29 cellular contexts compared by ENCODE assay signal in the genomic region with DNA sequence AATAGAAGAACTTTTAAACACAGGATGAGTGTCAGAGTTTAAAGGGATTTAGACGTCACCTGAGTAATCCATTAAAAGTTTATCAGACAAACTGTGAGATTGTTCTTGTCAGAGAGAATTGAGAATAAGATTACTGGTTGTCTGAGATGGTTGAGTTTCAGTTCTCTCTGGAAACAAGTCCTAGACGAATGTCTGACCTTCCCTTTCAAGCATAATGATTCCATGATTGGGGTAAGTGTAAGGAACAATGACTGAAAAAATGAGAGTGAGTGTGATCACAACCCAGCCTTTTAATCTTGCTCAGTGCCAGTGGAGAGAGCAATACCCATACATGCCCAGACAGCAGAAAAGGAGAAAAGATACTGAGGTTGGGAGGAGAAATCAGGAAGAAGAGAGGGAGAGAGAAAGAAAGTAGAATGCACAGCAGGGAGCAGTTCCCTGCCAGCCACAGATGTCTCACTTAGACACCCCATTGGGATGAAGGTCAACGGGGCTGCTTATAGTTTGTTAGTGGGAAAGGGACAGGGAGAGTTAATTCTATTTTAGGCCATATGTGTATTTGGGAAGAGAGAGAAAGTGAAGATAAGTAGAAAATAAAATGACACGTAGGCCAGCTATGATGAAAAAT.
"Had no signal": no experiment of that assay in that cellular context is flagged by ENCODE, and none has a peak within 500 bp of the region (broad histone marks: within the 10 kb centered on the region; RNA-seq: fewer than 3 reads in every experiment).

No MANE protein-coding gene starts in this region.

- H3K27ac ChIP-seq: adrenal gland, heart left ventricle, parathyroid adenoma, psoas muscle, sigmoid colon, transverse colon had no signal

- ATAC-seq: esophagus mucosa; heart left ventricle; naive thymus-derived CD4-positive, alpha-beta T cell; psoas muscle had no signal

- H3K27me3 Mint-ChIP-seq: brain had no signal

- H3K4me1 Mint-ChIP-seq: activated naive CD8-positive, alpha-beta T cell treated with anti-CD3 and anti-CD28 coated beads for 36 hours had no signal

- H3K9ac ChIP-seq: parathyroid adenoma had no signal

- H3K4me3 Mint-ChIP-seq: activated naive CD4-positive, alpha-beta T cell treated with anti-CD3 and anti-CD28 coated beads for 36 hours; activated naive CD8-positive, alpha-beta T cell treated with anti-CD3 and anti-CD28 coated beads for 36 hours; brain; endodermal cell; naive thymus-derived CD4-positive, alpha-beta T cell; neural crest cell; T-helper 2 cell treated with Interferon-gamma antibody and Interleukin-4, amounts not matched to agents 5 μg/mL and 100 μg/mL, for 36 hours had no signal

- DNase-seq: activated CD4-positive, alpha-beta T cell treated with anti-CD3 and anti-CD28 coated beads for 48 hours; activated CD4-positive, alpha-beta T cell treated with anti-CD3 and anti-CD28 coated beads, Interleukin-2, amount 50 U/mL, for 48 hours; activated CD8-positive, alpha-beta memory T cell treated with anti-CD3 and anti-CD28 coated beads for 24 hours; activated effector memory CD4-positive, alpha-beta T cell treated with Interleukin-2 at 50 U/mL for 16 hours; activated naive CD4-positive, alpha-beta T cell treated with anti-CD3 and anti-CD28 coated beads for 36 hours; activated naive CD8-positive, alpha-beta T cell treated with anti-CD3 and anti-CD28 coated beads for 36 hours; adrenal gland; aorta; endodermal cell; foreskin fibroblast; heart left ventricle; hypothalamus; midbrain; naive thymus-derived CD4-positive, alpha-beta T cell; nucleus accumbens; psoas muscle; sigmoid colon; small intestine; stimulated activated CD4-positive, alpha-beta T cell treated with anti-CD3 and anti-CD28 coated beads, Interleukin-1b, Interleukin-23, amount 100 ng/mL, for 48 hours; stimulated activated CD4-positive, alpha-beta T cell treated with anti-CD3 and anti-CD28 coated beads, Interleukin-4, amount 100 ng/mL, for 4 hours; stimulated activated CD8-positive, alpha-beta memory T cell treated with anti-CD3 and anti-CD28 coated beads, Interleukin-4, amount 100 ng/mL, for 48 hours; stimulated activated naive CD4-positive, alpha-beta T cell; T-helper 1 cell; transverse colon had no signal

- H2AFZ ChIP-seq: parathyroid adenoma had no signal

- H3K4me1 ChIP-seq: adrenal gland had no signal

- H3K27ac Mint-ChIP-seq: activated naive CD4-positive, alpha-beta T cell treated with anti-CD3 and anti-CD28 coated beads for 36 hours; activated naive CD8-positive, alpha-beta T cell treated with anti-CD3 and anti-CD28 coated beads for 36 hours; endodermal cell; naive thymus-derived CD4-positive, alpha-beta T cell; T-helper 2 cell treated with Interferon-gamma antibody and Interleukin-4, amounts not matched to agents 5 μg/mL and 100 μg/mL, for 36 hours had no signal

- FAIRE-seq: small intestine had no signal

- H3K9me3 ChIP-seq: adrenal gland, heart left ventricle, psoas muscle, sigmoid colon, transverse colon had no signal

- H3K4me3 ChIP-seq: adrenal gland, heart left ventricle, psoas muscle, sigmoid colon, transverse colon had no signal

- H3K36me3 ChIP-seq: adrenal gland, heart left ventricle, sigmoid colon, transverse colon had no signal

- H3K9me3 Mint-ChIP-seq: activated naive CD4-positive, alpha-beta T cell treated with anti-CD3 and anti-CD28 coated beads for 36 hours; activated naive CD8-positive, alpha-beta T cell treated with anti-CD3 and anti-CD28 coated beads for 36 hours; brain; endodermal cell; neural crest cell; T-helper 2 cell treated with Interferon-gamma antibody and Interleukin-4, amounts not matched to agents 5 μg/mL and 100 μg/mL, for 36 hours had no signal

- H3K27me3 ChIP-seq: adrenal gland, sigmoid colon, transverse colon had no signal

- H3K36me3 Mint-ChIP-seq: activated naive CD8-positive, alpha-beta T cell treated with anti-CD3 and anti-CD28 coated beads for 36 hours; brain; naive thymus-derived CD4-positive, alpha-beta T cell had no signal
